In genomic region chr17:78120971-78121800, GRCh38 we compare ENCODE assay signal across 12 cellular contexts. TPM values are rescaled to one million over a fixed set of nuclear protein-coding genes. Genes with fewer than 3 reads are reported as not detected.
DNase-seq lines count a peak whose midpoint lies in the region; ATAC-seq and TF ChIP-seq lines count a peak whose summit lies in the region.
"Had no signal": no experiment of that assay in that cellular context is flagged by ENCODE, and none has a peak within 500 bp of the region (broad histone marks: within the 10 kb centered on the region; RNA-seq: fewer than 3 reads in every experiment).

No MANE protein-coding gene starts in this region.

- H3K27ac ChIP-seq in DND-41 (ENCODE audit: low read length) (peak overlapping the region; percentile 76), IMR-90 (ENCODE audit: insufficient read depth, low read length) (no peak overlapping the region), vagina (no peak overlapping the region)

- no peak overlapping the region for H3K23ac ChIP-seq in IMR-90 (ENCODE audit: low read depth, low read length)

- intact Hi-C loops in IMR-90 (cut with micrococcal nuclease) (no loop called here), mucosa of descending colon (cut with DNase I, micrococcal nuclease) (no loop called here), vagina (cut with DNase I) (no loop called here)

- POLR2A ChIA-PET in IMR-90 (lab: Charles Lee; ENCODE audit: unreplicated experiment): no interaction called here

- H4K8ac ChIP-seq in IMR-90 (ENCODE audit: low read depth in 2 of 2, low read length in 2 of 2): no peak overlapping the region

- H4K91ac ChIP-seq in IMR-90 (ENCODE audit: insufficient read depth, low read depth, low read length): no peak overlapping the region

- H2AFZ ChIP-seq in DND-41 (ENCODE audit: low read depth, low read length) (no peak overlapping the region), IMR-90 (replicated peaks; ENCODE audit: low read length, poor library complexity) (no peak overlapping the region)

- no peaks in the 10 kb centered on the region for H3K9me1 ChIP-seq in IMR-90 (ENCODE audit: insufficient read depth, low read length)

- no peak overlapping the region for H4K5ac ChIP-seq in IMR-90 (ENCODE audit: low read depth, low read length)

- WGBS in IMR-90 (ENCODE audit: extremely low coverage in 2 of 2, insufficient read length in 1 of 2), 2 experiments: 91% methylated on average over 18 of the region's 35 CpGs; no CpG with 5 or more reads in 1 of the 2 experiments

- H3K27ac Mint-ChIP-seq in activated T-helper 17 cell treated with anti-CD3 and anti-CD28 coated beads, Interleukin-2, amount 50 U/mL, for 72 hours: peak overlapping the region; percentile 88

- dilution Hi-C loops in IMR-90 (cut with HindIII; ENCODE audit: low sequenced_read_pairs, unreplicated experiment): no loop called here

- ATAC-seq in DND-41 (ENCODE audit: insufficient read depth, low read depth): peak; percentile 81
- no peak for ATAC-seq in IMR-90 (ENCODE audit: low read depth)
- ATAC-seq in activated T-helper 17 cell treated with anti-CD3 and anti-CD28 coated beads, Interleukin-2, amount 50 U/mL, for 72 hours (replicated peaks): peak; percentile 60
- peak; percentile 43 for ATAC-seq in mucosa of descending colon
- ATAC-seq: HCT116 had no signal

- TF ChIP-seq POLR2A in IMR-90 (IDR thresholded peaks at IDR 0.05; ENCODE audit: low read depth, low read length): no peak
- TF ChIP-seq POLR2A in vagina (IDR thresholded peaks at IDR 0.05): no peak

- H3K56ac ChIP-seq in IMR-90 (ENCODE audit: extremely low read depth, insufficient read depth, low read length): no peak overlapping the region

- H3K27me3 ChIP-seq in DND-41 (ENCODE audit: insufficient read depth, low read length, poor library complexity) (no peaks in the 10 kb centered on the region), IMR-90 (ENCODE audit: control insufficient read depth, insufficient read depth, low read length) (peaks cover 7% of the 10 kb centered on the region; the same call in 1 of the 2 replicates), vagina (no peaks in the 10 kb centered on the region)

- H3K14ac ChIP-seq in IMR-90 (replicated peaks; ENCODE audit: low read depth, low read length): no peak overlapping the region

- no peaks in the 10 kb centered on the region for H3K27me3 Mint-ChIP-seq in activated T-helper 17 cell treated with anti-CD3 and anti-CD28 coated beads, Interleukin-2, amount 50 U/mL, for 72 hours

- H3K79me2 ChIP-seq in DND-41 (ENCODE audit: insufficient read depth, low read length): no peaks in the 10 kb centered on the region

- no TSS peak for BruUV-seq in IMR-90 (replicated peaks; lab: Mats Ljungman, UMichigan)

- H2BK120ac ChIP-seq in IMR-90 (ENCODE audit: low read depth, low read length): no peak overlapping the region

- no peaks in the 10 kb centered on the region for H3K79me1 ChIP-seq in IMR-90 (ENCODE audit: low read depth in 1 of 2, low read length in 2 of 2)

- DNase-seq in DND-41 (peak; percentile 77), IMR-90 (no peak), mucosa of descending colon (peak in 2 of 3 donors; percentile 42 to 74), vagina (ENCODE audit: extremely low spot score in 2 of 2) (no peak), AG20443 (ENCODE audit: low spot score) (no peak), NCI-H1436 treated with DMSO at 0.1 percent for 48 hours (lab: John Stamatoyannopoulos, UW) (no peak), KBM-7 (no peak)
- DNase-seq: foreskin fibroblast, NCI-H146 had no signal

- H3K4me1 Mint-ChIP-seq in activated T-helper 17 cell treated with anti-CD3 and anti-CD28 coated beads, Interleukin-2, amount 50 U/mL, for 72 hours: peaks cover 26% of the 10 kb centered on the region

- H3K4me3 ChIP-seq in DND-41 (ENCODE audit: low read depth in 1 of 2, low read length in 2 of 2) (peak overlapping the region in 1 of 2 experiments; percentile 25; a peak in 2 of 4 replicates), IMR-90 (ENCODE audit: insufficient read depth, low read depth, low read length) (no peak overlapping the region), mucosa of descending colon (no peak overlapping the region), vagina (no peak overlapping the region)

- H3K36me3 ChIP-seq in DND-41 (ENCODE audit: insufficient read depth, low read length): peaks cover 17% of the 10 kb centered on the region
- H3K36me3 ChIP-seq in IMR-90 (ENCODE audit: control insufficient read depth, insufficient read depth, low read length): no peaks in the 10 kb centered on the region
- no peaks in the 10 kb centered on the region for H3K36me3 ChIP-seq in mucosa of descending colon (ENCODE audit: low read depth)
- H3K36me3 ChIP-seq in vagina: peaks cover 0 to 7% of the 10 kb centered on the region in 2 donors

- H2BK15ac ChIP-seq in IMR-90 (ENCODE audit: low read depth, low read length): no peak overlapping the region

- H3K9me3 ChIP-seq in DND-41 (ENCODE audit: insufficient read depth, low read length, severe bottlenecking) (no peaks in the 10 kb centered on the region), IMR-90 (ENCODE audit: control insufficient read depth, insufficient read depth, low read length) (no peaks in the 10 kb centered on the region), mucosa of descending colon (no peaks in the 10 kb centered on the region), vagina (no peaks in the 10 kb centered on the region)

- no peak overlapping the region for H2BK5ac ChIP-seq in IMR-90 (ENCODE audit: low read depth, low read length, poor library complexity, severe bottlenecking)

- no peak overlapping the region for H2AK5ac ChIP-seq in IMR-90 (ENCODE audit: low read depth, low read length)

- H3K9me3 Mint-ChIP-seq in activated T-helper 17 cell treated with anti-CD3 and anti-CD28 coated beads, Interleukin-2, amount 50 U/mL, for 72 hours: no peaks in the 10 kb centered on the region

- in situ Hi-C loops in IMR-90 (cut with MboI; ENCODE audit: low sequenced_read_pairs) (no loop called here), KBM-7 (cut with MboI; ENCODE audit: low pct_unique_long_range_greater_than_20kb, low sequenced_read_pairs) (no loop called here)

- H3K4me1 ChIP-seq in DND-41 (ENCODE audit: insufficient read depth, low read length) (peaks cover 32% of the 10 kb centered on the region), IMR-90 (ENCODE audit: control insufficient read depth, insufficient read depth, low read length) (no peaks in the 10 kb centered on the region), mucosa of descending colon (ENCODE audit: low read depth) (peaks cover 13% of the 10 kb centered on the region), vagina (peaks cover 31% of the 10 kb centered on the region)

- H4K20me1 ChIP-seq in DND-41 (ENCODE audit: insufficient read depth, low read length) (no peaks in the 10 kb centered on the region), IMR-90 (ENCODE audit: insufficient read depth, low read length) (no peaks in the 10 kb centered on the region; the same call in 1 of the 2 replicates)

- no peak overlapping the region for H2BK20ac ChIP-seq in IMR-90 (ENCODE audit: low read depth, low read length)

- peak overlapping the region; percentile 8 for H2AK9ac ChIP-seq in IMR-90 (replicated peaks; ENCODE audit: low read depth, low read length, poor library complexity)

- peaks cover 82% of the 10 kb centered on the region for H3K36me3 Mint-ChIP-seq in activated T-helper 17 cell treated with anti-CD3 and anti-CD28 coated beads, Interleukin-2, amount 50 U/mL, for 72 hours (ENCODE audit: low read depth)

- H3K4ac ChIP-seq in IMR-90 (ENCODE audit: low read depth, low read length): no peak overlapping the region

- H3K9ac ChIP-seq in DND-41 (ENCODE audit: low read depth, low read length) (peak overlapping the region; percentile 39), IMR-90 (ENCODE audit: low read depth, low read length) (no peak overlapping the region)

- CTCF ChIA-PET in IMR-90 (lab: Yijun Ruan, JAX): no interaction called here

- TF ChIP-seq RAD21 in IMR-90 (IDR thresholded peaks at IDR 0.05; ENCODE audit: low read length): no peak

- no peak for TF ChIP-seq CTCF in DND-41 (IDR thresholded peaks at IDR 0.05; ENCODE audit: borderline replicate concordance, extremely low read depth, low read length, poor library complexity, severe bottlenecking)
- no peak for TF ChIP-seq CTCF in IMR-90 (conservative IDR thresholded peaks at IDR 0.05; ENCODE audit: low read depth, low read length)
- TF ChIP-seq CTCF in mucosa of descending colon (IDR thresholded peaks at IDR 0.05): no peak
- no peak for TF ChIP-seq CTCF in vagina (IDR thresholded peaks at IDR 0.05)

- H3K18ac ChIP-seq in IMR-90 (ENCODE audit: low read depth, low read length): no peak overlapping the region

- peak overlapping the region; percentile 88 for H3K4me3 Mint-ChIP-seq in activated T-helper 17 cell treated with anti-CD3 and anti-CD28 coated beads, Interleukin-2, amount 50 U/mL, for 72 hours

- H3K4me2 ChIP-seq in DND-41 (ENCODE audit: insufficient read depth, low read length) (peak overlapping the region; percentile 45), IMR-90 (ENCODE audit: low read depth, low read length) (no peak overlapping the region)

RNA-seq across cellular contexts. Expression of gene TMC6, which starts 7.4 kb away (rescaled TPM):
- total RNA-seq in IMR-90 (2012; rRNA removed) (0.28 TPM in 1 of 2 replicates, not detected in the other), mucosa of descending colon (100 to 1,000 TPM in 2 of 3 donors, 10 to 100 TPM in 1; 53.8 to 108 (median 105) TPM), vagina (64.8 TPM)
- 0.19 and 0.32 TPM in 2 replicates for polyA plus RNA-seq in IMR-90 (2012; rRNA removed)
- polyA plus RNA-seq in IMR-90 (2012; cell fraction: cytosol; rRNA removed): 0.03 and 0.25 TPM in 2 replicates
- 0.63 and 1.1 TPM in 2 replicates for polyA plus RNA-seq in IMR-90 (2012; cell fraction: nucleus; rRNA removed; ENCODE audit: low replicate concordance)
- total RNA-seq in activated T-helper 17 cell treated with anti-CD3 and anti-CD28 coated beads, Interleukin-2, amount 50 U/mL, for 72 hours: 100 to 1,000 TPM; 165 to 351 TPM

RNA-seq across cellular contexts. Expression of gene TMC8, which starts 9.4 kb away (rescaled TPM):
- total RNA-seq in IMR-90 (2012; rRNA removed) (not detected in 2 replicates), mucosa of descending colon (10 to 100 TPM in 1 of 3 donors, 1 to 10 TPM in 2; 6.0 to 11.4 (median 8.5) TPM), vagina (24.6 TPM)
- polyA plus RNA-seq in IMR-90 (2012; rRNA removed): not detected in 2 replicates
- polyA plus RNA-seq in IMR-90 (2012; cell fraction: cytosol; rRNA removed): not detected in 2 replicates
- 0.01 TPM in 1 of 2 replicates, not detected in the other for polyA plus RNA-seq in IMR-90 (2012; cell fraction: nucleus; rRNA removed; ENCODE audit: low replicate concordance)
- 100 to 1,000 TPM; 126 to 250 TPM for total RNA-seq in activated T-helper 17 cell treated with anti-CD3 and anti-CD28 coated beads, Interleukin-2, amount 50 U/mL, for 72 hours

RNA-seq across cellular contexts. Expression of gene C17orf99, which starts 25.0 kb away (rescaled TPM):
- total RNA-seq in IMR-90 (2012; rRNA removed) (not detected in 2 replicates), mucosa of descending colon (not detected), vagina (not detected)
- not detected in 2 replicates for polyA plus RNA-seq in IMR-90 (2012; rRNA removed)
- polyA plus RNA-seq in IMR-90 (2012; cell fraction: cytosol; rRNA removed): not detected in 2 replicates
- not detected in 2 replicates for polyA plus RNA-seq in IMR-90 (2012; cell fraction: nucleus; rRNA removed; ENCODE audit: low replicate concordance)
- total RNA-seq in activated T-helper 17 cell treated with anti-CD3 and anti-CD28 coated beads, Interleukin-2, amount 50 U/mL, for 72 hours: under 1 TPM; 0.67 to 0.82 TPM
- total RNA-seq: lung microvascular endothelial cell had no signal

RNA-seq across cellular contexts. Expression of gene SYNGR2, which starts 47.2 kb away (rescaled TPM):
- total RNA-seq in IMR-90 (2012; rRNA removed) (11.1 and 14.7 TPM in 2 replicates), mucosa of descending colon (100 to 1,000 TPM in 2 of 3 donors, 10 to 100 TPM in 1; 90.4 to 202 (median 196) TPM), vagina (82.3 TPM)
- 63.1 and 77.3 TPM in 2 replicates for polyA plus RNA-seq in IMR-90 (2012; rRNA removed)
- 38.9 and 89.5 TPM in 2 replicates for polyA plus RNA-seq in IMR-90 (2012; cell fraction: cytosol; rRNA removed)
- polyA plus RNA-seq in IMR-90 (2012; cell fraction: nucleus; rRNA removed; ENCODE audit: low replicate concordance): 27.9 and 43.7 TPM in 2 replicates
- total RNA-seq in activated T-helper 17 cell treated with anti-CD3 and anti-CD28 coated beads, Interleukin-2, amount 50 U/mL, for 72 hours: 100 to 1,000 TPM in 1 of 2 donors, 10 to 100 TPM in 1; 90.4 to 118 TPM

Comparison
In these comparisons a context has a peak if more than half of its experiments do, and no peak if none do; other contexts are left out.
1. DNase-seq: peak in DND-41 (single experiment) and mucosa of descending colon (2 of 3); none in IMR-90 (single experiment), vagina (0 of 2), AG20443 (single experiment), NCI-H1436 treated with DMSO at 0.1 percent for 48 hours (single experiment) and KBM-7 (single experiment).
2. RNA of gene TMC6, which starts 7.4 kb away (total RNA-seq): 165 to 351 TPM in activated T-helper 17 cell treated with anti-CD3 and anti-CD28 coated beads, Interleukin-2, amount 50 U/mL, for 72 hours, 53.8 to 108 TPM in mucosa of descending colon and 64.8 TPM in vagina (single experiment); 0.28 TPM in IMR-90; every median in the first group is over 10 times any median in the second.